18 cellular contexts compared by ENCODE assay signal in the genomic region with DNA sequence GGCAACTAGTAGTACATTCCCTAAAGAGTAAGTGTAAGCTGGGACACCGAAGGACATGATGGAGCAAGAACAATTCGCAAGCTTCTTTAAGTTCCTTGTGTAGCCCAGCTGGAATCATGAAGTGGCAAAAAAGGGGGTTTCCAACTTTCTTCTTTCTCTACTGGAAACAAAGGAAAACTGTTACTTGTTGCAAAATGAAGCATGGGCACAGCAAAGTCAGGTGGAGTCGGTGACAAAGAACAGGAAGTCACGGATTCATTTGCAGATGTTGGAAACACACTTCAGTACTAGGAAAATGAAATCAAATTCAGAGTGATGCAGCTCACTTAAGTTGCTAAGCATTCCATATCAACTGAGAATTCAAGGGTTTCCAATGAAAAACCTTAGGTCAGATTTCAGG.
A peak's percentile ranks its signal among the peaks of the same experiment; 100 is the strongest.
DNase-seq lines count a peak whose midpoint lies in the region; ATAC-seq and TF ChIP-seq lines count a peak whose summit lies in the region.
"Had no signal": no experiment of that assay in that cellular context is flagged by ENCODE, and none has a peak within 500 bp of the region (broad histone marks: within the 10 kb centered on the region; RNA-seq: fewer than 3 reads in every experiment).

No MANE protein-coding gene starts in this region.

- no peak overlapping the region for H4K91ac ChIP-seq in neuronal stem cell (ENCODE audit: low read depth, low read length, poor library complexity)

- H3K27me3 ChIP-seq in GM23338 (ENCODE audit: insufficient read depth): no peaks in the 10 kb centered on the region
- no peaks in the 10 kb centered on the region for H3K27me3 ChIP-seq in HUES64 (ENCODE audit: insufficient read depth, low read length)
- H3K27me3 ChIP-seq in neuronal stem cell (ENCODE audit: control insufficient read depth in 3 of 3, insufficient read depth in 3 of 3, low read depth in 1 of 3, low read length in 3 of 3): no peaks in the 10 kb centered on the region
- no peaks in the 10 kb centered on the region for H3K27me3 ChIP-seq in esophagus muscularis mucosa

- H3K4me2 ChIP-seq in GM23338 (peak overlapping the region; percentile 30), neuronal stem cell (ENCODE audit: insufficient read depth, low read length, poor library complexity, severe bottlenecking) (no peak overlapping the region)

- TF ChIP-seq CTCF in GM23338 (conservative IDR thresholded peaks at IDR 0.05; ENCODE audit: low read depth in 2 of 2) (no peak), esophagus muscularis mucosa (IDR thresholded peaks at IDR 0.05) (no peak)

- H2BK120ac ChIP-seq in neuronal stem cell (ENCODE audit: low read depth, low read length): no peak overlapping the region

- no peaks in the 10 kb centered on the region for H3K36me3 ChIP-seq in GM23338 (ENCODE audit: insufficient read depth)
- no peaks in the 10 kb centered on the region for H3K36me3 ChIP-seq in HUES64 (ENCODE audit: insufficient read depth, low read length)
- no peaks in the 10 kb centered on the region for H3K36me3 ChIP-seq in neuronal stem cell (replicated peaks in 1 of 2; ENCODE audit: control insufficient read depth in 2 of 2, insufficient read depth in 2 of 2, low read length in 2 of 2)
- H3K36me3 ChIP-seq in esophagus muscularis mucosa: no peaks in the 10 kb centered on the region

- peaks cover 7% of the 10 kb centered on the region for H3K27me3 Mint-ChIP-seq in GM23338 (ENCODE audit: insufficient read depth, low read depth, poor library complexity)

- peaks cover 38% of the 10 kb centered on the region for H3K4me1 Mint-ChIP-seq in GM23338
- H3K4me1 Mint-ChIP-seq: CD14-positive monocyte had no signal

- peak overlapping the region; percentile 35; the same call in 1 of the 3 replicates for H3K4me3 Mint-ChIP-seq in GM23338
- H3K4me3 Mint-ChIP-seq: CD14-positive monocyte; T-helper 1 cell treated with Interleukin-12 subunit alpha and Interleukin-12 subunit beta and Interleukin-4 antibody, amounts not matched to agents 30 μg/mL and 1 μg/mL, for 36 hours had no signal

- no peak overlapping the region for H4K8ac ChIP-seq in neuronal stem cell (ENCODE audit: low read depth, low read length)

- H3K27ac ChIP-seq in GM23338 (ENCODE audit: low read depth) (peak overlapping the region; percentile 91), HUES64 (ENCODE audit: low read depth, low read length) (peak overlapping the region; percentile 90), neuronal stem cell (replicated peaks; ENCODE audit: low read length) (no peak overlapping the region), esophagus muscularis mucosa (replicated peaks in 1 of 4) (no peak overlapping the region)
- H3K27ac ChIP-seq: RWPE1 had no signal

- ATAC-seq in GM23338 (peak; percentile 81), GM19452 (IDR thresholded peaks at IDR 0.05; ENCODE audit: unreplicated experiment) (no peak)
- ATAC-seq: GM12878, PC-3 had no signal

- TF ChIP-seq EP300 in esophagus muscularis mucosa (IDR thresholded peaks at IDR 0.05): no peak

- H3K14ac ChIP-seq in neuronal stem cell (ENCODE audit: low read length): no peak overlapping the region

- no peaks in the 10 kb centered on the region for H3K79me1 ChIP-seq in neuronal stem cell (ENCODE audit: low read depth, low read length)

- H3K23ac ChIP-seq in neuronal stem cell (ENCODE audit: low read depth, low read length, poor library complexity): no peak overlapping the region

- H2BK15ac ChIP-seq in neuronal stem cell (ENCODE audit: low read length): no peak overlapping the region

- H3K9ac ChIP-seq in HUES64 (ENCODE audit: low read depth, low read length) (peak overlapping the region; percentile 41), neuronal stem cell (ENCODE audit: low read depth, low read length, poor library complexity) (no peak overlapping the region)

- H2AFZ ChIP-seq in GM23338 (no peak overlapping the region), neuronal stem cell (ENCODE audit: low read length) (peak overlapping the region; percentile 61)

- H3K36me3 Mint-ChIP-seq in GM23338 (ENCODE audit: low read depth): no peaks in the 10 kb centered on the region; the same call in 1 of the 3 replicates
- H3K36me3 Mint-ChIP-seq: CD14-positive monocyte had no signal

- TF ChIP-seq POLR2A in esophagus muscularis mucosa (IDR thresholded peaks at IDR 0.05; ENCODE audit: low read depth): no peak

- H3K27ac Mint-ChIP-seq in GM23338: peak overlapping the region; percentile 99
- H3K27ac Mint-ChIP-seq: CD14-positive monocyte; T-helper 1 cell treated with Interleukin-12 subunit alpha and Interleukin-12 subunit beta and Interleukin-4 antibody, amounts not matched to agents 30 μg/mL and 1 μg/mL, for 36 hours had no signal

- no peaks in the 10 kb centered on the region for H3K9me3 Mint-ChIP-seq in GM23338

- H4K20me1 ChIP-seq in GM23338 (replicated peaks; ENCODE audit: insufficient read depth): no peaks in the 10 kb centered on the region

- WGBS in HUES64: 23% methylated on average over 4 of the region's 4 CpGs
- no CpG with 5 or more reads among the region's 4 CpGs for WGBS in neuronal stem cell (ENCODE audit: extremely low coverage in 2 of 2, insufficient read length in 2 of 2, insufficient replicate concordance in 1 of 2), 2 donors
- WGBS in esophagus muscularis mucosa: 67% methylated on average over 4 of the region's 4 CpGs

- intact Hi-C loops in esophagus muscularis mucosa (cut with DNase I): no loop called here

- no peaks in the 10 kb centered on the region for H3K79me2 ChIP-seq in GM23338 (replicated peaks; ENCODE audit: insufficient read depth)

- H3K18ac ChIP-seq in neuronal stem cell (ENCODE audit: low read length): no peak overlapping the region

- H3F3A ChIP-seq in GM23338 (replicated peaks; ENCODE audit: low read depth): no peaks in the 10 kb centered on the region

- DNase-seq in GM23338 (ENCODE audit: low spot score): peak; percentile 78
- peak; percentile 50 for DNase-seq in iPS DF 19.7 (ENCODE audit: low read depth, low spot score)
- DNase-seq in neuronal stem cell (ENCODE audit: low spot score): no peak
- no peak for DNase-seq in esophagus muscularis mucosa (ENCODE audit: extremely low spot score)
- no peak for DNase-seq in NCI-H446 (lab: John Stamatoyannopoulos, UW)
- DNase-seq: GOT3, NCI-H1417 treated with DMSO at 0.1 percent for 48 hours, NCI-H187 treated with DMSO at 0.1 percent for 48 hours, NCI-H510A, NCI-H774, PC-3, SIG-M5 had no signal

- H3K4me1 ChIP-seq in GM23338 (ENCODE audit: insufficient read depth) (peaks cover 26% of the 10 kb centered on the region), HUES64 (ENCODE audit: insufficient read depth, low read length) (peaks cover 32% of the 10 kb centered on the region), neuronal stem cell (ENCODE audit: control insufficient read depth in 2 of 2, insufficient read depth in 1 of 2, low read depth in 1 of 2, low read length in 2 of 2) (peaks cover 2 to 11% of the 10 kb centered on the region in 2 donors), esophagus muscularis mucosa (no peaks in the 10 kb centered on the region)

- no peak overlapping the region for H2AK5ac ChIP-seq in neuronal stem cell (ENCODE audit: low read depth, low read length)

- H3K9me3 ChIP-seq in HUES64 (ENCODE audit: insufficient read depth, low read depth, low read length): no peaks in the 10 kb centered on the region
- no peaks in the 10 kb centered on the region for H3K9me3 ChIP-seq in neuronal stem cell (replicated peaks in 1 of 2; ENCODE audit: control insufficient read depth in 2 of 2, insufficient read depth in 1 of 2, low read depth in 1 of 2, low read length in 2 of 2)
- no peaks in the 10 kb centered on the region for H3K9me3 ChIP-seq in esophagus muscularis mucosa

- H3K4ac ChIP-seq in neuronal stem cell (ENCODE audit: low read length): no peak overlapping the region

- H3K4me3 ChIP-seq in GM23338: peak overlapping the region; percentile 6; the same call in 1 of the 2 replicates
- H3K4me3 ChIP-seq in HUES64 (ENCODE audit: low read length): no peak overlapping the region; the same call in 1 of the 2 replicates
- no peak overlapping the region for H3K4me3 ChIP-seq in neuronal stem cell (ENCODE audit: low read length in 2 of 2)
- no peak overlapping the region for H3K4me3 ChIP-seq in esophagus muscularis mucosa
- H3K4me3 ChIP-seq: GM12878 had no signal

- no peaks in the 10 kb centered on the region for H3K9me2 ChIP-seq in GM23338 (ENCODE audit: insufficient read depth)

- no peak overlapping the region for H2BK5ac ChIP-seq in neuronal stem cell (ENCODE audit: low read length)

- H2BK12ac ChIP-seq in neuronal stem cell (ENCODE audit: low read length): no peak overlapping the region

TF ChIP-seq in GM23338, 12 proteins besides CTCF, POLR2A, EP300 and RAD21 (continues in another document):
- TF ChIP-seq ZNF331 (CRISPR knock-in tag; IDR thresholded peaks at IDR 0.05; ENCODE audit: low read depth): no peak
- no peak for TF ChIP-seq EZH2 (IDR thresholded peaks at IDR 0.05; ENCODE audit: low read depth, unreplicated experiment)
- peak; percentile 45; the same call in 1 of the 2 replicates for TF ChIP-seq NANOG (IDR thresholded peaks at IDR 0.05; ENCODE audit: borderline replicate concordance)
- TF ChIP-seq, protein P1, sequence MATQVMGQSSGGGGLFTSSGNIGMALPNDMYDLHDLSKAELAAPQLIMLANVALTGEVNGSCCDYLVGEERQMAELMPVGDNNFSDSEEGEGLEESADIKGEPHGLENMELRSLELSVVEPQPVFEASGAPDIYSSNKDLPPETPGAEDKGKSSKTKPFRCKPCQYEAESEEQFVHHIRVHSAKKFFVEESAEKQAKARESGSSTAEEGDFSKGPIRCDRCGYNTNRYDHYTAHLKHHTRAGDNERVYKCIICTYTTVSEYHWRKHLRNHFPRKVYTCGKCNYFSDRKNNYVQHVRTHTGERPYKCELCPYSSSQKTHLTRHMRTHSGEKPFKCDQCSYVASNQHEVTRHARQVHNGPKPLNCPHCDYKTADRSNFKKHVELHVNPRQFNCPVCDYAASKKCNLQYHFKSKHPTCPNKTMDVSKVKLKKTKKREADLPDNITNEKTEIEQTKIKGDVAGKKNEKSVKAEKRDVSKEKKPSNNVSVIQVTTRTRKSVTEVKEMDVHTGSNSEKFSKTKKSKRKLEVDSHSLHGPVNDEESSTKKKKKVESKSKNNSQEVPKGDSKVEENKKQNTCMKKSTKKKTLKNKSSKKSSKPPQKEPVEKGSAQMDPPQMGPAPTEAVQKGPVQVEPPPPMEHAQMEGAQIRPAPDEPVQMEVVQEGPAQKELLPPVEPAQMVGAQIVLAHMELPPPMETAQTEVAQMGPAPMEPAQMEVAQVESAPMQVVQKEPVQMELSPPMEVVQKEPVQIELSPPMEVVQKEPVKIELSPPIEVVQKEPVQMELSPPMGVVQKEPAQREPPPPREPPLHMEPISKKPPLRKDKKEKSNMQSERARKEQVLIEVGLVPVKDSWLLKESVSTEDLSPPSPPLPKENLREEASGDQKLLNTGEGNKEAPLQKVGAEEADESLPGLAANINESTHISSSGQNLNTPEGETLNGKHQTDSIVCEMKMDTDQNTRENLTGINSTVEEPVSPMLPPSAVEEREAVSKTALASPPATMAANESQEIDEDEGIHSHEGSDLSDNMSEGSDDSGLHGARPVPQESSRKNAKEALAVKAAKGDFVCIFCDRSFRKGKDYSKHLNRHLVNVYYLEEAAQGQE (IDR thresholded peaks at IDR 0.05; ENCODE audit: unreplicated experiment): no peak
- no peak for TF ChIP-seq ZNF114 (CRISPR knock-in tag; IDR thresholded peaks at IDR 0.05)
- no peak for TF ChIP-seq POLR2AphosphoS5 (IDR thresholded peaks at IDR 0.05; ENCODE audit: low read depth)
- TF ChIP-seq CREB1 (CRISPR knock-in tag; IDR thresholded peaks at IDR 0.05; ENCODE audit: low read depth): no peak

Comparison
In these comparisons a context has a peak if more than half of its experiments do, and no peak if none do; other contexts are left out.
1. DNase-seq: peak in GM23338 (single experiment) and iPS DF 19.7 (single experiment); none in neuronal stem cell (single experiment), esophagus muscularis mucosa (single experiment) and NCI-H446 (0 of 2).
2. H3K27ac ChIP-seq: peak in GM23338 (single experiment) and HUES64 (single experiment); none in neuronal stem cell (single experiment) and esophagus muscularis mucosa (0 of 4).